In genomic region chr7:12766416-12766815, GRCh38 we compare ENCODE assay signal across 30 cellular contexts.
"Had no signal": no experiment of that assay in that cellular context is flagged by ENCODE, and none has a peak within 500 bp of the region (broad histone marks: within the 10 kb centered on the region; RNA-seq: fewer than 3 reads in every experiment).

No MANE protein-coding gene starts in this region.

- H3K27me3 ChIP-seq: brain microvascular endothelial cell, esophagus muscularis mucosa, gastroesophageal sphincter had no signal

- DNase-seq: activated B cell treated with CpG ODN at 0.5 μM for 24 hours; activated CD4-positive, alpha-beta T cell treated with anti-CD3 and anti-CD28 coated beads for 48 hours; activated CD4-positive, alpha-beta T cell treated with anti-CD3 and anti-CD28 coated beads, Interleukin-2, amount 50 U/mL, for 1 hour; activated CD4-positive, alpha-beta T cell treated with anti-CD3 and anti-CD28 coated beads, Interleukin-2, amount 50 U/mL, for 48 hours; activated CD8-positive, alpha-beta memory T cell treated with anti-CD3 and anti-CD28 coated beads for 24 hours; activated CD8-positive, alpha-beta T cell treated with anti-CD3 and anti-CD28 coated beads for 36 hours; activated effector memory CD4-positive, alpha-beta T cell treated with Interleukin-2 at 50 U/mL for 16 hours; activated gamma-delta T cell treated with Interleukin-2 at 50 U/mL for 16 hours; activated naive CD4-positive, alpha-beta T cell treated with anti-CD3 and anti-CD28 coated beads, Interleukin-2, amount 50 U/mL, for 16 hours; activated naive CD4-positive, alpha-beta T cell treated with Interleukin-2 at 50 U/mL for 16 hours; activated T-cell treated with anti-CD3 and anti-CD28 coated beads, Interleukin-2, amount 50 U/mL, for 4 hours; amniotic stem cell; anterior cingulate cortex; brain microvascular endothelial cell; caudate nucleus; cortex of kidney; dermis blood vessel endothelial cell; effector CD4-positive, alpha-beta T cell; effector memory CD8-positive, alpha-beta T cell; erythroblast; foreskin melanocyte; head of caudate nucleus; T-helper 1 cell; T-helper 17 cell; T1000; WERI-Rb-1 had no signal

- ATAC-seq: activated CD4-positive, CD25-positive, alpha-beta regulatory T cell treated with anti-CD3 and anti-CD28 coated beads, Interleukin-2, amount 50 U/mL, for 24 hours; activated CD8-positive, alpha-beta T cell treated with anti-CD3 and anti-CD28 coated beads for 36 hours; activated T-cell treated with anti-CD3 and anti-CD28 coated beads, Interleukin-2, amount 50 U/mL, for 4 hours; activated T-helper 17 cell treated with anti-CD3 and anti-CD28 coated beads, Interleukin-2, amount 50 U/mL, for 72 hours; effector memory CD8-positive, alpha-beta T cell; gastroesophageal sphincter; T-helper 17 cell had no signal

- H3K9me3 ChIP-seq: esophagus muscularis mucosa, gastroesophageal sphincter had no signal

- H3K27ac ChIP-seq: brain microvascular endothelial cell, esophagus muscularis mucosa, gastroesophageal sphincter, WERI-Rb-1 had no signal

- H3K4me3 ChIP-seq: esophagus muscularis mucosa, gastroesophageal sphincter had no signal

- H3K36me3 ChIP-seq: brain microvascular endothelial cell, esophagus muscularis mucosa, gastroesophageal sphincter, WERI-Rb-1 had no signal
